ENCODE assay signal across 8 cellular contexts in the genomic region with DNA sequence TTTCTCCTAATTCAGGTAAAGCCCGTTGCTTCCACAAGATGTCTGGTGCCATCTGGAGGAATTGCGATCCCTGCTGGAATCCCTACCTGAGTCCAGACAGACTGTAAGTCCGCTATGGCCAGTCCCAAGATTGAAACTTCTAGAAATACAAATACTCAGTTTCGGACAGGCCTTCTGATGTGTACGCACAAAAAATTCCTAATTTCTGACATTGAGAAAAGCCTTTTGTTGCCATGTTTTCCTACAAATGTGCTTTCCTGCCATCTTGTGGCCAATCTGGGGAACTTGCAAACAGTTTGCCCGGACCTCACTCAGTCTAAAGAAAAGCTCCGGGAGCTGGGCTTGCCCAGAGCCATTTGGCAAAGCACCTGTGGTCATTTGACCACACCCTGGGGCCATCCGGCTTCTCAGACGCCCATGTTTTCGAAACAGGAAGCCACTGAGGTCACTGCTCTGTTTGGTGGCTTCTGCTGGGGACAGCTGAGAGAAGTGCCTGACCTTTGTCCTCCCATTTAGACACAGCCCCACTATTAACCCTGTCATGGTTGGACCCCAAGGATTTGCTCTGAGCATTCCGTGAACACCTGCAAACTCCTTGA.
DNase-seq lines count a peak whose midpoint lies in the region; ATAC-seq, FAIRE-seq and TF ChIP-seq lines count a peak whose summit lies in the region.

No MANE protein-coding gene starts in this region.

- H3K9me3 ChIP-seq in DOHH2 (ENCODE audit: control insufficient read depth, insufficient read depth, low read length) (no peaks in the 10 kb centered on the region), pancreas (no peaks in the 10 kb centered on the region)

- H3K9me2 ChIP-seq in DOHH2 (replicated peaks; ENCODE audit: control insufficient read depth, low read length), result no peaks in the 10 kb centered on the region

- TF ChIP-seq CTCF in DOHH2 (IDR thresholded peaks at IDR 0.05; ENCODE audit: low read depth, low read length, poor library complexity, severe bottlenecking) (peak; percentile 84), pancreas (IDR thresholded peaks at IDR 0.05) (peak; percentile 73 to 87 (median 85))

- ATAC-seq in GM21786 (IDR thresholded peaks at IDR 0.05; ENCODE audit: unreplicated experiment) (peak; percentile 76), Right ventricle myocardium inferior (peak; percentile 76), pancreas (peak; percentile 90 to 97 (median 95)), HG03469 (IDR thresholded peaks at IDR 0.05; ENCODE audit: unreplicated experiment) (no peak)
- ATAC-seq in activated naive CD8-positive, alpha-beta T cell treated with anti-CD3 and anti-CD28 coated beads, Interleukin-2, amount 10 ng/mL, durations not matched to agents 7 days and 5 days (ENCODE audit: low read depth), result peak; percentile 68

- no peak overlapping the region for H3K4me2 ChIP-seq in DOHH2 (ENCODE audit: low read length)

- DNase-seq in LoVo (ENCODE audit: low spot score) (peak; percentile 87), SK-MEL-5 (ENCODE audit: low read depth, low spot score) (peak; percentile 76), Right ventricle myocardium inferior (ENCODE audit: missing footprints) (peak; percentile 76), pancreas (peak in 5 of 6 donors; percentile 57 to 77 (median 64))
- DNase-seq in activated naive CD8-positive, alpha-beta T cell treated with anti-CD3 and anti-CD28 coated beads, Interleukin-2, amount 10 ng/mL, durations not matched to agents 7 days and 5 days, result peak; percentile 45

- H3K27me3 Mint-ChIP-seq in activated naive CD8-positive, alpha-beta T cell treated with anti-CD3 and anti-CD28 coated beads, Interleukin-2, amount 10 ng/mL, durations not matched to agents 7 days and 5 days, result peaks cover 7% of the 10 kb centered on the region

- no peak overlapping the region for H3K27ac Mint-ChIP-seq in activated naive CD8-positive, alpha-beta T cell treated with anti-CD3 and anti-CD28 coated beads, Interleukin-2, amount 10 ng/mL, durations not matched to agents 7 days and 5 days

- H3K79me2 ChIP-seq in DOHH2 (ENCODE audit: control insufficient read depth, low read length), result no peaks in the 10 kb centered on the region

- H3K27me3 ChIP-seq in DOHH2 (ENCODE audit: control insufficient read depth, low read length) (peaks cover 4% of the 10 kb centered on the region; the same call in 1 of the 2 replicates), pancreas (no peaks in the 10 kb centered on the region)

- no peaks in the 10 kb centered on the region for H3K36me3 ChIP-seq in DOHH2 (ENCODE audit: control insufficient read depth, low read length)
- no peaks in the 10 kb centered on the region for H3K36me3 ChIP-seq in pancreas

- in situ Hi-C loops in SK-MEL-5 (cut with HindIII; ENCODE audit: low pct_unique_long_range_greater_than_20kb, low sequenced_read_pairs), result no loop called here

- H3K4me3 Mint-ChIP-seq in activated naive CD8-positive, alpha-beta T cell treated with anti-CD3 and anti-CD28 coated beads, Interleukin-2, amount 10 ng/mL, durations not matched to agents 7 days and 5 days, result no peak overlapping the region

- POLR2A ChIA-PET in activated naive CD8-positive, alpha-beta T cell treated with anti-CD3 and anti-CD28 coated beads, Interleukin-2, amount 10 ng/mL, durations not matched to agents 7 days and 5 days (lab: Charles Lee), result interaction anchor here (1.0 kb wide), 1 partner anchor 227 kb away, joined by 3 read pairs; no protein-coding TSS in a partner anchor

- intact Hi-C loops in Right ventricle myocardium inferior (cut with DNase I) (loop anchor here (1.0 to 5.0 kb wide), 3 partner anchors 170 to 816 kb away; no protein-coding TSS in a partner anchor), pancreas (cut with DNase I) (no loop called here)

- no peaks in the 10 kb centered on the region for H3F3A ChIP-seq in DOHH2 (ENCODE audit: control insufficient read depth, insufficient read depth)

- H3K4me3 ChIP-seq in DOHH2 (ENCODE audit: low read length), result no peak overlapping the region
- peak overlapping the region in 1 of 4 donors; percentile 20 for H3K4me3 ChIP-seq in pancreas

- FAIRE-seq in pancreas (lab: Jason Lieb, UNC), result peak; percentile 93

- peaks cover 2% of the 10 kb centered on the region for H3K4me1 Mint-ChIP-seq in activated naive CD8-positive, alpha-beta T cell treated with anti-CD3 and anti-CD28 coated beads, Interleukin-2, amount 10 ng/mL, durations not matched to agents 7 days and 5 days

- WGBS in pancreas, 2 donors, result 10 to 12% methylated on average over 11 of the region's 11 CpGs

- no peaks in the 10 kb centered on the region for H3K9me3 Mint-ChIP-seq in activated naive CD8-positive, alpha-beta T cell treated with anti-CD3 and anti-CD28 coated beads, Interleukin-2, amount 10 ng/mL, durations not matched to agents 7 days and 5 days

- H3K27ac ChIP-seq in DOHH2 (ENCODE audit: low read depth, low read length) (no peak overlapping the region), pancreas (no peak overlapping the region)

- H3K4me1 ChIP-seq in DOHH2 (ENCODE audit: control insufficient read depth, low read length) (no peaks in the 10 kb centered on the region), pancreas (peaks cover 0 to 6% (median 0%) of the 10 kb centered on the region in 3 donors)

- no peaks in the 10 kb centered on the region for H3K36me3 Mint-ChIP-seq in activated naive CD8-positive, alpha-beta T cell treated with anti-CD3 and anti-CD28 coated beads, Interleukin-2, amount 10 ng/mL, durations not matched to agents 7 days and 5 days

- no peaks in the 10 kb centered on the region for H4K20me1 ChIP-seq in DOHH2 (ENCODE audit: control insufficient read depth, insufficient read depth, low read depth, low read length)
